ENCODE assay signal across 30 cellular contexts in the genomic region with DNA sequence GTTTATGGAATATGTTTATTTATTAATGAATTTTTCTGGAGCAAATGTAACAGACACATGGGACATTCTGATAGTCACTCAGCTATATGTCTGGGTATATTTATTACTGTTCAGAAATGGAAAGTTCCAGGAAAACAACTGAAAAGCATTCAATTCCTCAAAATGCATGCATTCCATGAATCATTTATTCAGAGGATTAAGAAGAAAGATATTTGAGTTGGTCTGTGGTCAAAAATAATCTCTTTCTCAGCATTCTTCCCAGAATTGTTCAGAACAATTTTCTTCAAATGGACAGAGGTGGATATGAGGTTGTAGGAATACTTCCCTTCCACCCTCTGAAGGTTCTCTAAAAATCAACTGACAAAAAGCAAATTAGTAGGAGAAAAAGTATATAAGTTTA.
A peak's percentile ranks its signal among the peaks of the same experiment; 100 is the strongest.
DNase-seq lines count a peak whose midpoint lies in the region; ATAC-seq, FAIRE-seq and TF ChIP-seq lines count a peak whose summit lies in the region.
"Had no signal": no experiment of that assay in that cellular context is flagged by ENCODE, and none has a peak within 500 bp of the region (broad histone marks: within the 10 kb centered on the region; RNA-seq: fewer than 3 reads in every experiment).

No MANE protein-coding gene starts in this region.

- H3K9ac ChIP-seq in SK-N-SH (no peak overlapping the region), astrocyte (ENCODE audit: low read length) (no peak overlapping the region), kidney (ENCODE audit: low read length in 2 of 2) (no peak overlapping the region)

- H3F3A ChIP-seq in SK-N-SH (replicated peaks; ENCODE audit: insufficient read depth): no peaks in the 10 kb centered on the region

- FAIRE-seq in astrocyte (lab: Jason Lieb, UNC) (peak; percentile 77), kidney (lab: Jason Lieb, UNC) (no peak)
- FAIRE-seq: D721Med, GM12892, H1, keratinocyte had no signal

- H3K27ac ChIP-seq in SK-N-SH (ENCODE audit: low read depth in 2 of 2, low read length in 1 of 2) (peak overlapping the region in 1 of 2 experiments; percentile 41; a peak in 1 of 4 replicates), astrocyte (ENCODE audit: low read depth, low read length) (no peak overlapping the region), kidney (ENCODE audit: low read depth in 2 of 2, low read length in 2 of 2) (no peak overlapping the region), esophagus squamous epithelium (no peak overlapping the region)
- H3K27ac ChIP-seq: 22Rv1, ascending aorta, dorsolateral prefrontal cortex, PC-9, right atrium auricular region had no signal

- no peak overlapping the region for H3K4me2 ChIP-seq in SK-N-SH
- H3K4me2 ChIP-seq in astrocyte (ENCODE audit: low read length): peak overlapping the region; percentile 35
- H3K4me2 ChIP-seq: PC-9 had no signal

- no peak for DNase-seq in SK-N-SH
- peak; percentile 82 for DNase-seq in astrocyte (ENCODE audit: low read depth)
- DNase-seq in iris pigment epithelial cell (ENCODE audit: low read depth): peak; percentile 62
- no peak for DNase-seq in kidney
- no peak for DNase-seq in esophagus squamous epithelium (lab: John Stamatoyannopoulos, UW)
- DNase-seq: activated CD4-positive, alpha-beta memory T cell treated with anti-CD3 and anti-CD28 coated beads, Interleukin-2, amount 10 ng/mL, durations not matched to agents 7 days and 5 days; CD4-positive, alpha-beta T cell; dorsolateral prefrontal cortex; glutamatergic neuron; midbrain; NCI-H1092 treated with DMSO at 0.1 percent for 48 hours; NCI-H187 treated with DMSO at 0.1 percent for 48 hours; NCI-H524 treated with DMSO at 0.1 percent for 48 hours; PC-9; Right ventricle myocardium superior; stimulated activated CD4-positive, alpha-beta T cell treated with anti-CD3 and anti-CD28 coated beads, Interleukin-12 subunit alpha, Interleukin-12 subunit beta, amount 100 ng/mL, for 4 hours; stimulated activated naive B cell treated with anti-CD40 and anti-IgM and Interleukin-4, amounts not matched to agents 10 μg/mL and 1 μg/mL and 100 μg/mL, for 72 hours had no signal

- intact Hi-C loops in kidney (cut with DNase I): no loop called here
- intact Hi-C loops in esophagus squamous epithelium (cut with DNase I): no loop called here

- H3K4me3 ChIP-seq in SK-N-SH (ENCODE audit: low read depth in 2 of 2, low read length in 1 of 2): no peak overlapping the region
- H3K4me3 ChIP-seq in astrocyte (ENCODE audit: insufficient read depth, low read depth, low read length): no peak overlapping the region
- H3K4me3 ChIP-seq in kidney (ENCODE audit: low read length in 2 of 2): no peak overlapping the region
- H3K4me3 ChIP-seq in esophagus squamous epithelium: no peak overlapping the region
- H3K4me3 ChIP-seq: ascending aorta, dorsolateral prefrontal cortex, PC-9, right atrium auricular region had no signal

- peaks cover 9% of the 10 kb centered on the region for H3K4me1 Mint-ChIP-seq in astrocyte (ENCODE audit: low read depth, unreplicated experiment)
- H3K4me1 Mint-ChIP-seq: stimulated activated naive B cell treated with anti-CD40 and anti-IgM and Interleukin-4, amounts not matched to agents 10 μg/mL and 1 μg/mL and 100 μg/mL, for 72 hours had no signal

- H3K4me1 ChIP-seq in SK-N-SH (ENCODE audit: control insufficient read depth in 1 of 2, insufficient read depth in 2 of 2, low read depth in 1 of 2, low read length in 1 of 2) (peaks cover 0 to 6% of the 10 kb centered on the region in 2 experiments; a peak in 1 of 4 replicates), astrocyte (ENCODE audit: insufficient read depth, low read length) (no peaks in the 10 kb centered on the region), kidney (ENCODE audit: control insufficient read depth in 1 of 2, insufficient read depth in 1 of 2, low read depth in 1 of 2, low read length in 2 of 2) (no peaks in the 10 kb centered on the region), esophagus squamous epithelium (no peaks in the 10 kb centered on the region)
- H3K4me1 ChIP-seq: ascending aorta had no signal

- peaks cover 5% of the 10 kb centered on the region for H3K9me3 Mint-ChIP-seq in astrocyte (ENCODE audit: unreplicated experiment)
- H3K9me3 Mint-ChIP-seq: activated naive CD4-positive, alpha-beta T cell treated with anti-CD3 and anti-CD28 coated beads, Interleukin-2, amount 50 U/mL, for 72 hours; activated T-helper 17 cell treated with anti-CD3 and anti-CD28 coated beads, Interleukin-2, amount 50 U/mL, for 72 hours; CD4-positive, alpha-beta T cell; natural killer cell treated with Interleukin-12 subunit alpha and Interleukin-12 subunit beta and Interleukin-15 and Interleukin-18, amount 100 ng/mL, for 72 hours; stimulated activated naive B cell treated with anti-CD40 and anti-IgM and Interleukin-4, amounts not matched to agents 10 μg/mL and 1 μg/mL and 100 μg/mL, for 72 hours had no signal

- peak overlapping the region; percentile 0 for H3K4me3 Mint-ChIP-seq in astrocyte (ENCODE audit: unreplicated experiment)
- H3K4me3 Mint-ChIP-seq: activated CD4-positive, alpha-beta memory T cell treated with anti-CD3 and anti-CD28 coated beads, Interleukin-2, amount 10 ng/mL, durations not matched to agents 7 days and 5 days; activated T-helper 17 cell treated with anti-CD3 and anti-CD28 coated beads, Interleukin-2, amount 50 U/mL, for 72 hours; CD4-positive, alpha-beta T cell; natural killer cell treated with Interleukin-12 subunit alpha and Interleukin-12 subunit beta and Interleukin-15 and Interleukin-18, amount 100 ng/mL, for 72 hours; stimulated activated naive B cell treated with anti-CD40 and anti-IgM and Interleukin-4, amounts not matched to agents 10 μg/mL and 1 μg/mL and 100 μg/mL, for 72 hours had no signal

- no peak for TF ChIP-seq POLR2A in esophagus squamous epithelium (IDR thresholded peaks at IDR 0.05)

- ATAC-seq in SK-N-SH treated with all-trans-retinoic acid at 6 μM for 48 hours (no peak), GM19395 (IDR thresholded peaks at IDR 0.05; ENCODE audit: unreplicated experiment) (no peak), HG03139 (IDR thresholded peaks at IDR 0.05; ENCODE audit: unreplicated experiment) (no peak)
- ATAC-seq: activated naive CD4-positive, alpha-beta T cell treated with anti-CD3 and anti-CD28 coated beads, Interleukin-2, amount 50 U/mL, for 72 hours; activated T-helper 17 cell treated with anti-CD3 and anti-CD28 coated beads, Interleukin-2, amount 50 U/mL, for 72 hours; natural killer cell treated with Interleukin-12 subunit alpha and Interleukin-12 subunit beta and Interleukin-15 and Interleukin-18, amount 100 ng/mL, for 72 hours; stimulated activated naive B cell treated with anti-CD40 and anti-IgM and Interleukin-4, amounts not matched to agents 10 μg/mL and 1 μg/mL and 100 μg/mL, for 72 hours had no signal

- peak in 1 of 2 experiments; percentile 32; a peak in 1 of 4 replicates for TF ChIP-seq EP300 in SK-N-SH (IDR thresholded peaks at IDR 0.05; ENCODE audit: borderline replicate concordance in 1 of 2, low read depth in 1 of 2, low read length in 1 of 2)

- POLR2A ChIA-PET in SK-N-SH (lab: Yijun Ruan, JAX): no interaction called here

- H2AFZ ChIP-seq in SK-N-SH (ENCODE audit: low read depth): no peak overlapping the region
- H2AFZ ChIP-seq in astrocyte (ENCODE audit: low read depth, low read length): no peak overlapping the region
- H2AFZ ChIP-seq: PC-9 had no signal

- no peak for TF ChIP-seq RAD21 in SK-N-SH (IDR thresholded peaks at IDR 0.05; ENCODE audit: low read length)

- TF ChIP-seq CTCF in SK-N-SH (IDR thresholded peaks at IDR 0.05) (no peak), astrocyte (IDR thresholded peaks at IDR 0.05; ENCODE audit: insufficient read depth, low read depth, low read length) (no peak), kidney (IDR thresholded peaks at IDR 0.05; ENCODE audit: borderline replicate concordance, extremely low read depth, insufficient read depth) (no peak), esophagus squamous epithelium (IDR thresholded peaks at IDR 0.05) (no peak)

- CTCF ChIA-PET in SK-N-SH (lab: Yijun Ruan, JAX): no interaction called here

- no peaks in the 10 kb centered on the region for H3K36me3 ChIP-seq in SK-N-SH (replicated peaks in 1 of 2; ENCODE audit: control insufficient read depth in 1 of 2, insufficient read depth in 2 of 2, low read length in 1 of 2)
- no peaks in the 10 kb centered on the region for H3K36me3 ChIP-seq in astrocyte (ENCODE audit: insufficient read depth, low read length)
- H3K36me3 ChIP-seq in kidney (ENCODE audit: control insufficient read depth in 1 of 2, insufficient read depth in 2 of 2, low read length in 2 of 2): no peaks in the 10 kb centered on the region
- H3K36me3 ChIP-seq in esophagus squamous epithelium: no peaks in the 10 kb centered on the region
- H3K36me3 ChIP-seq: ascending aorta, right atrium auricular region had no signal

- H3K79me2 ChIP-seq in SK-N-SH (ENCODE audit: insufficient read depth) (no peaks in the 10 kb centered on the region), astrocyte (ENCODE audit: insufficient read depth, low read length) (no peaks in the 10 kb centered on the region)

- H4K20me1 ChIP-seq in SK-N-SH (ENCODE audit: insufficient read depth) (no peaks in the 10 kb centered on the region), astrocyte (ENCODE audit: insufficient read depth, low read length) (no peaks in the 10 kb centered on the region)

- H3K27me3 ChIP-seq in SK-N-SH (ENCODE audit: insufficient read depth) (no peaks in the 10 kb centered on the region), astrocyte (ENCODE audit: insufficient read depth, low read length) (no peaks in the 10 kb centered on the region), esophagus squamous epithelium (no peaks in the 10 kb centered on the region)
- H3K27me3 ChIP-seq: ascending aorta, right atrium auricular region had no signal

- H3K9me3 ChIP-seq in SK-N-SH (no peaks in the 10 kb centered on the region), astrocyte (ENCODE audit: insufficient read depth, low read depth, low read length) (no peaks in the 10 kb centered on the region), kidney (ENCODE audit: control insufficient read depth in 1 of 2, low read length in 2 of 2) (no peaks in the 10 kb centered on the region), esophagus squamous epithelium (no peaks in the 10 kb centered on the region)
- H3K9me3 ChIP-seq: ascending aorta, right atrium auricular region had no signal

- H3K36me3 Mint-ChIP-seq in astrocyte (ENCODE audit: low read depth, unreplicated experiment): peaks cover 4% of the 10 kb centered on the region
- H3K36me3 Mint-ChIP-seq: activated naive CD4-positive, alpha-beta T cell treated with anti-CD3 and anti-CD28 coated beads, Interleukin-2, amount 50 U/mL, for 72 hours; natural killer cell treated with Interleukin-12 subunit alpha and Interleukin-12 subunit beta and Interleukin-15 and Interleukin-18, amount 100 ng/mL, for 72 hours; stimulated activated naive B cell treated with anti-CD40 and anti-IgM and Interleukin-4, amounts not matched to agents 10 μg/mL and 1 μg/mL and 100 μg/mL, for 72 hours had no signal

- H3K27ac Mint-ChIP-seq in astrocyte (ENCODE audit: unreplicated experiment): no peak overlapping the region
- H3K27ac Mint-ChIP-seq: activated CD4-positive, alpha-beta memory T cell treated with anti-CD3 and anti-CD28 coated beads, Interleukin-2, amount 10 ng/mL, durations not matched to agents 7 days and 5 days; activated naive CD4-positive, alpha-beta T cell treated with anti-CD3 and anti-CD28 coated beads, Interleukin-2, amount 50 U/mL, for 72 hours; activated T-helper 17 cell treated with anti-CD3 and anti-CD28 coated beads, Interleukin-2, amount 50 U/mL, for 72 hours; CD4-positive, alpha-beta T cell; natural killer cell treated with Interleukin-12 subunit alpha and Interleukin-12 subunit beta and Interleukin-15 and Interleukin-18, amount 100 ng/mL, for 72 hours; stimulated activated naive B cell treated with anti-CD40 and anti-IgM and Interleukin-4, amounts not matched to agents 10 μg/mL and 1 μg/mL and 100 μg/mL, for 72 hours had no signal

- H3K9me2 ChIP-seq in SK-N-SH: no peaks in the 10 kb centered on the region

- no peaks in the 10 kb centered on the region for H3K27me3 Mint-ChIP-seq in astrocyte (ENCODE audit: low read depth, unreplicated experiment)
- H3K27me3 Mint-ChIP-seq: activated CD4-positive, alpha-beta memory T cell treated with anti-CD3 and anti-CD28 coated beads, Interleukin-2, amount 10 ng/mL, durations not matched to agents 7 days and 5 days; activated T-helper 17 cell treated with anti-CD3 and anti-CD28 coated beads, Interleukin-2, amount 50 U/mL, for 72 hours; CD4-positive, alpha-beta T cell; natural killer cell treated with Interleukin-12 subunit alpha and Interleukin-12 subunit beta and Interleukin-15 and Interleukin-18, amount 100 ng/mL, for 72 hours had no signal

Comparison
In these comparisons a context has a peak if more than half of its experiments do, and no peak if none do; other contexts are left out.
1. DNase-seq: peak in astrocyte (single experiment) and iris pigment epithelial cell (single experiment); none in SK-N-SH (single experiment), kidney (single experiment) and esophagus squamous epithelium (single experiment).